In the genomic region with DNA sequence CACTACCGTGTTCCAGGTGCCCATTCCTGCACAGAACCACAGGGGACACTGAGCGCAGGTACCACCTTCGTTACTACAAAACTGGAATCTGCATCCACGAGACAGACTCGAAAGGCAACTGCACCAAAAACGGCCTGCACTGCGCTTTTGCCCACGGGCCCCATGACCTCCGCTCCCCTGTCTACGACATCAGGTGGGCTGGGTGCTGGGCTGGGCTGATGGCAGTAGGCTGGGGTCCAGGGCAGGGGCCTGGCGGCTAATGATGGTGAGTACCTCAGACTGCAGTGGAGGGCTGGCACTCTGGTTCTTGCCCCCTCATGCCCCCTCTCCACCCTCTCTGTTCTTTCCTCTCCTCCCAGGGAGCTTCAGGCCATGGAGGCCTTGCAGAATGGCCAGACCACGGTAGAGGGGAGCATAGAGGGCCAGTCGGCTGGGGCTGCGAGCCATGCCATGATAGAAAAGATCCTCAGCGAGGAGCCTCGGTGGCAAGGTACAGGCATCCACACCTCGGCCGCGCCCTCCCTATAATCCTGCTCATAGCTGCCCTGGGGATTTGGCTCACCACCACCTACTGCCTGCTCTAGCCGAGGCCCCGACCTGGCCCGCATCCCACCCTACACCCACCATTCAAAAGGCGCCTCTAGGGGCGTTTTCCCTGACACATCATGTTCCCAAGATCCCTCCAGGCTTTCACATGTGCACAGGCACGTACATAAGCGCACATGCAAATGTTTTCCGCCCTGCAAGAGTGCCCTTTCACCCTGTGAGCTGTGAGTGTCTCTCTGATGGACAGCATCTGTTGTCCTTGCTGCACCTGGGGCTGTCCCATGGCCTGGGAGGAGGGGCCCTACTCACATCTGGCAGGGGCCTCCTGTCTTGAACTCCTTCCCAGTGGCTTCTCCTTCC, we compare ENCODE assay signal across 19 cellular contexts. TPM values are rescaled to one million over a fixed set of nuclear protein-coding genes. Genes with fewer than 3 reads are reported as not detected.
A peak's percentile ranks its signal among the peaks of the same experiment; 100 is the strongest.
DNase-seq lines count a peak whose midpoint lies in the region; ATAC-seq and TF ChIP-seq lines count a peak whose summit lies in the region.
"Had no signal": no experiment of that assay in that cellular context is flagged by ENCODE, and none has a peak within 500 bp of the region (broad histone marks: within the 10 kb centered on the region; RNA-seq: fewer than 3 reads in every experiment).

No MANE protein-coding gene starts in this region.

- peaks cover 23% of the 10 kb centered on the region for H3K36me3 Mint-ChIP-seq in MCF 10A (ENCODE audit: insufficient read depth, unreplicated experiment)
- H3K36me3 Mint-ChIP-seq: naive B cell had no signal

- H3K9me3 ChIP-seq in right atrium auricular region: no peaks in the 10 kb centered on the region
- H3K9me3 ChIP-seq in right lobe of liver: no peaks in the 10 kb centered on the region
- H3K9me3 ChIP-seq: BLaER1, Caco-2, Peyer's patch, upper lobe of left lung had no signal

- no peaks in the 10 kb centered on the region for H3K27me3 Mint-ChIP-seq in MCF 10A (ENCODE audit: insufficient read depth, unreplicated experiment)
- H3K27me3 Mint-ChIP-seq: activated naive CD8-positive, alpha-beta T cell treated with anti-CD3 and anti-CD28 coated beads for 36 hours; naive B cell had no signal

- BruUV-seq in MCF 10A (replicated peaks; lab: Mats Ljungman, UMichigan): no TSS peak

- TF ChIP-seq CTCF in right atrium auricular region (IDR thresholded peaks at IDR 0.05) (no peak), right lobe of liver (IDR thresholded peaks at IDR 0.05) (no peak), MCF 10A (IDR thresholded peaks at IDR 0.05; ENCODE audit: unreplicated experiment) (no peak)

- H3K4me3 ChIP-seq in right atrium auricular region (no peak overlapping the region), right lobe of liver (no peak overlapping the region)
- H3K4me3 ChIP-seq: BLaER1, Peyer's patch, upper lobe of left lung had no signal

- ATAC-seq in left cardiac atrium (no peak), right lobe of liver (no peak)

- H3K27ac ChIP-seq in right atrium auricular region (no peak overlapping the region), right lobe of liver (no peak overlapping the region)
- H3K27ac ChIP-seq: BLaER1, KMS-11, Peyer's patch, upper lobe of left lung had no signal

- intact Hi-C loops in left cardiac atrium (cut with DNase I): no loop called here
- intact Hi-C loops in right lobe of liver (cut with DNase I): no loop called here
- intact Hi-C loops in MCF 10A (cut with micrococcal nuclease): no loop called here

- H3K27ac Mint-ChIP-seq in MCF 10A (ENCODE audit: low read depth, unreplicated experiment): no peak overlapping the region
- H3K27ac Mint-ChIP-seq: activated naive CD8-positive, alpha-beta T cell treated with anti-CD3 and anti-CD28 coated beads for 36 hours; naive B cell had no signal

- no peaks in the 10 kb centered on the region for H3K27me3 ChIP-seq in right atrium auricular region
- no peaks in the 10 kb centered on the region for H3K27me3 ChIP-seq in right lobe of liver
- H3K27me3 ChIP-seq: BLaER1, Peyer's patch, upper lobe of left lung had no signal

- H3K4me1 ChIP-seq in right atrium auricular region: peaks cover 0 to 31% of the 10 kb centered on the region in 2 donors
- peaks cover 0 to 16% (median 7%) of the 10 kb centered on the region in 4 donors for H3K4me1 ChIP-seq in right lobe of liver
- H3K4me1 ChIP-seq: Peyer's patch, upper lobe of left lung had no signal

- H3K36me3 ChIP-seq in right atrium auricular region (peaks cover 73% of the 10 kb centered on the region), right lobe of liver (peaks cover 0 to 30% (median 12%) of the 10 kb centered on the region in 4 donors)

- peak; percentile 20 for DNase-seq in left cardiac atrium
- DNase-seq in right atrium auricular region (ENCODE audit: low spot score): no peak
- peak in 2 of 3 donors; percentile 37 to 43 for DNase-seq in right lobe of liver
- DNase-seq in activated effector memory CD4-positive, alpha-beta T cell treated with Interleukin-2 at 50 U/mL for 16 hours: no peak
- no peak for DNase-seq in amygdala (lab: John Stamatoyannopoulos, UW)
- DNase-seq in MCF 10A (ENCODE audit: unreplicated experiment): no peak
- DNase-seq: activated naive CD8-positive, alpha-beta T cell treated with anti-CD3 and anti-CD28 coated beads for 36 hours; Caco-2; cerebellar nuclear complex; DND-41; erythroblast; naive B cell; NCI-H146; NCI-H524 treated with DMSO at 0.1 percent for 48 hours; Peyer's patch; T-helper 2 cell; upper lobe of left lung had no signal

- POLR2A ChIA-PET in MCF 10A (lab: Yijun Ruan, JAX): interaction anchor here (1.2 to 1.3 kb wide), 2 partner anchors 32 to 37 kb away, joined by 3 read pairs; no protein-coding TSS in a partner anchor

- 94% methylated on average over 11 of the region's 27 CpGs for WGBS in right lobe of liver (ENCODE audit: insufficient coverage, low coverage, low lambda C conversion rate, missing lambda C conversion rate)

- no peaks in the 10 kb centered on the region for H3K9me3 Mint-ChIP-seq in MCF 10A (ENCODE audit: unreplicated experiment)
- H3K9me3 Mint-ChIP-seq: activated naive CD8-positive, alpha-beta T cell treated with anti-CD3 and anti-CD28 coated beads for 36 hours; naive B cell had no signal

- TF ChIP-seq POLR2A in right lobe of liver (IDR thresholded peaks at IDR 0.05): no peak

- peaks cover 22% of the 10 kb centered on the region for H3K4me1 Mint-ChIP-seq in MCF 10A (ENCODE audit: insufficient read depth, unreplicated experiment)

- CTCF ChIA-PET in MCF 10A (lab: Yijun Ruan, JAX): interaction anchor here (0.9 kb wide), 1 partner anchor 13 kb away, joined by 3 read pairs; no protein-coding TSS in a partner anchor

- H3K4me3 Mint-ChIP-seq in MCF 10A (ENCODE audit: unreplicated experiment): no peak overlapping the region
- H3K4me3 Mint-ChIP-seq: activated naive CD8-positive, alpha-beta T cell treated with anti-CD3 and anti-CD28 coated beads for 36 hours; naive B cell had no signal

RNA-seq across cellular contexts. Expression of gene UNK, which starts 27.7 kb away (rescaled TPM):
- total RNA-seq in left cardiac atrium (10 to 100 TPM; 15.8 to 17.8 TPM), right atrium auricular region (10 to 100 TPM; 18.8 to 25.3 TPM), right lobe of liver (10 to 100 TPM in 4 of 6 experiments, 1 to 10 TPM in 2; 5.8 to 29.2 (median 11.1) TPM), MCF 10A (2022) (12.3 and 16.0 TPM in 2 replicates)

RNA-seq across cellular contexts. Expression of gene UNC13D, which starts 31.9 kb away (rescaled TPM):
- total RNA-seq in left cardiac atrium (10 to 100 TPM; 22.1 to 34.0 TPM), right atrium auricular region (10 to 100 TPM; 11.1 to 25.9 TPM), right lobe of liver (10 to 100 TPM in 3 of 6 experiments, 1 to 10 TPM in 3; 3.4 to 12.5 (median 10.7) TPM), MCF 10A (2022) (3.5 and 7.6 TPM in 2 replicates)

RNA-seq across cellular contexts. Expression of gene WBP2, which starts 42.8 kb away (rescaled TPM):
- total RNA-seq in left cardiac atrium: 100 to 1,000 TPM; 106 to 122 TPM
- 100 to 1,000 TPM in 1 of 2 donors, 10 to 100 TPM in 1; 100.0 to 163 TPM for total RNA-seq in right atrium auricular region
- total RNA-seq in right lobe of liver: 10 to 100 TPM; 57.5 to 99.2 (median 68.7) TPM
- 55.7 and 97.9 TPM in 2 replicates for total RNA-seq in MCF 10A (2022)

RNA-seq across cellular contexts. Expression of gene GALK1, which starts 47.4 kb away (rescaled TPM):
- 10 to 100 TPM; 22.0 to 22.9 TPM for total RNA-seq in left cardiac atrium
- 10 to 100 TPM; 19.6 to 21.0 TPM for total RNA-seq in right atrium auricular region
- 10 to 100 TPM; 38.6 to 87.4 (median 76.9) TPM for total RNA-seq in right lobe of liver
- 8.7 and 9.8 TPM in 2 replicates for total RNA-seq in MCF 10A (2022)

Comparison
In these comparisons a context has a peak if more than half of its experiments do, and no peak if none do; other contexts are left out.
1. DNase-seq: peak in left cardiac atrium (single experiment) and right lobe of liver (2 of 3); none in right atrium auricular region (single experiment), activated effector memory CD4-positive, alpha-beta T cell treated with Interleukin-2 at 50 U/mL for 16 hours (single experiment), amygdala (0 of 56) and MCF 10A (single experiment).